10 cellular contexts compared by ENCODE assay signal in the genomic region with DNA sequence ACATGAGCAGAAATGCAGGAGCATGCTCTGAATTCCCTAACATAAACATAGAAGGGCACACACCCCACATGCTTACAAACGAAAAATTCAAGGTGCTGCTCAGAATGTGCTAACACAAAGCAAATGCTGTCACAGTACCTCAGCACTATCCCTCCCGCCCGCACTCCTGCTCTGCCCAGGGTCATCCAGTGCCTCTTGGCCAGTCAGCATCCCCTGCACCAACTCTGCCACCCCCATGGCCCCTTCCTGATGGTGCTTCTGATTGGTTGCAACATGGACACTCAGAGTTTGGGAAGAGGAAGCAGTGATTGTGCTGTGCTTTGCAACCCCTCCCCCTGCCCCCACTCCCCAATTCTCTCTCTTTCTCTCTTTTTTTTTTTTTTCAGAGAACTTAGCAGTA. TPM values are rescaled to one million over a fixed set of nuclear protein-coding genes. Genes with fewer than 3 reads are reported as not detected.
"Had no signal": no experiment of that assay in that cellular context is flagged by ENCODE, and none has a peak within 500 bp of the region (broad histone marks: within the 10 kb centered on the region; RNA-seq: fewer than 3 reads in every experiment).

No MANE protein-coding gene starts in this region.

- H3K4me1 ChIP-seq: HAP-1 had no signal

- H3K27ac Mint-ChIP-seq: GM23338, H9, HFFc6 had no signal

- H3K9me3 ChIP-seq: HAP-1 had no signal

- H3K4me3 ChIP-seq: GM23248, GM23338, HAP-1 had no signal

- H3K36me3 ChIP-seq: HAP-1 had no signal

- FAIRE-seq: H54 had no signal

- H3K4me2 ChIP-seq: GM23338 had no signal

- H3K9ac ChIP-seq: GM23248 had no signal

- H2AFZ ChIP-seq: GM23248, GM23338 had no signal

- H3K4me3 Mint-ChIP-seq: GM23338, H9, HFFc6 had no signal

- DNase-seq: GM23248, GOT3, H7, H9, HCEC 1CT, HFFc6 had no signal

- H3K27ac ChIP-seq: GM23248 had no signal

- H3K9me3 Mint-ChIP-seq: GM23338, HFFc6 had no signal

RNA-seq across cellular contexts. Expression of gene LEP, which starts 13.8 kb away (rescaled TPM):
- total RNA-seq: GM23338, H4, H7, H9, HFFc6 had no signal
- polyA plus RNA-seq: GM23338 had no signal
